17 cellular contexts compared by ENCODE assay signal in genomic region chr12:67911789-67912188, GRCh38.
DNase-seq lines count a peak whose midpoint lies in the region; FAIRE-seq and TF ChIP-seq lines count a peak whose summit lies in the region.
"Had no signal": no experiment of that assay in that cellular context is flagged by ENCODE, and none has a peak within 500 bp of the region (broad histone marks: within the 10 kb centered on the region; RNA-seq: fewer than 3 reads in every experiment).

No MANE protein-coding gene starts in this region.

- peak; percentile 34 for DNase-seq in activated CD4-positive, alpha-beta T cell treated with anti-CD3 and anti-CD28 coated beads, Interleukin-2, amount 10 ng/mL, durations not matched to agents 24 days and 14 days
- no peak for DNase-seq in activated CD4-positive, alpha-beta T cell treated with anti-CD3 and anti-CD28 coated beads, Interleukin-2, amount 50 U/mL, for 4 hours
- DNase-seq in fibroblast of lung (ENCODE audit: low read depth in 2 of 2) = no peak
- DNase-seq in keratinocyte (ENCODE audit: low read depth, low spot score) = no peak
- no peak for DNase-seq in activated naive CD4-positive, alpha-beta T cell treated with anti-CD3 and anti-CD28 coated beads for 36 hours
- DNase-seq in UCSD-AML1 (lab: John Stamatoyannopoulos, UW; ENCODE audit: unreplicated experiment) = no peak
- no peak for DNase-seq in CD4-positive, alpha-beta memory T cell
- DNase-seq: BE2C; Calu3; CD4-positive, alpha-beta T cell; HCEC 1CT; NCI-H1930; NCI-H2171; NCI-H69 had no signal

- peaks cover 3% of the 10 kb centered on the region for H3K9me3 Mint-ChIP-seq in activated CD4-positive, alpha-beta T cell treated with anti-CD3 and anti-CD28 coated beads, Interleukin-2, amount 10 ng/mL, durations not matched to agents 24 days and 14 days
- H3K9me3 Mint-ChIP-seq in activated naive CD4-positive, alpha-beta T cell treated with anti-CD3 and anti-CD28 coated beads for 36 hours = no peaks in the 10 kb centered on the region
- H3K9me3 Mint-ChIP-seq in CD4-positive, alpha-beta memory T cell = no peaks in the 10 kb centered on the region
- H3K9me3 Mint-ChIP-seq: CD4-positive, alpha-beta T cell had no signal

- H3K27ac ChIP-seq in fibroblast of lung (ENCODE audit: insufficient read depth, low read length) = peak overlapping the region; percentile 74
- peak overlapping the region; percentile 88 for H3K27ac ChIP-seq in keratinocyte (ENCODE audit: control insufficient read depth, insufficient read depth, low read length)
- H3K27ac ChIP-seq in CD4-positive, alpha-beta memory T cell (ENCODE audit: low read depth, low read length) = no peak overlapping the region
- H3K27ac ChIP-seq: 22Rv1 had no signal

- CTCF ChIA-PET in activated naive CD4-positive, alpha-beta T cell treated with anti-CD3 and anti-CD28 coated beads for 36 hours (lab: Charles Lee) = no interaction called here
- CTCF ChIA-PET in CD4-positive, alpha-beta memory T cell (lab: Charles Lee; ENCODE audit: partially characterized antibody) = no interaction called here

- no peak overlapping the region for H3K27ac Mint-ChIP-seq in activated CD4-positive, alpha-beta T cell treated with anti-CD3 and anti-CD28 coated beads, Interleukin-2, amount 10 ng/mL, durations not matched to agents 24 days and 14 days
- no peak overlapping the region for H3K27ac Mint-ChIP-seq in activated naive CD4-positive, alpha-beta T cell treated with anti-CD3 and anti-CD28 coated beads for 36 hours
- H3K27ac Mint-ChIP-seq in CD4-positive, alpha-beta memory T cell = no peak overlapping the region
- H3K27ac Mint-ChIP-seq: CD4-positive, alpha-beta T cell had no signal

- FAIRE-seq in keratinocyte (lab: Jason Lieb, UNC) = no peak
- FAIRE-seq: K562 had no signal

- TF ChIP-seq CTCF in fibroblast of lung (conservative IDR thresholded peaks at IDR 0.05 in 1 of 2, IDR thresholded peaks at IDR 0.05 in 1 of 2; ENCODE audit: low read depth in 1 of 2, low read length in 2 of 2) (no peak), keratinocyte (optimal IDR thresholded peaks at IDR 0.05 in 1 of 3, IDR thresholded peaks at IDR 0.05 in 1 of 3, conservative IDR thresholded peaks at IDR 0.05 in 1 of 3; ENCODE audit: extremely low read depth in 1 of 3, insufficient read depth in 2 of 3, low read length in 3 of 3) (no peak)

- H2AFZ ChIP-seq in fibroblast of lung (ENCODE audit: low read length) = no peak overlapping the region
- H2AFZ ChIP-seq in keratinocyte (ENCODE audit: control insufficient read depth, low read length) = no peak overlapping the region

- POLR2A ChIA-PET in CD4-positive, alpha-beta memory T cell (lab: Charles Lee; ENCODE audit: partially characterized antibody) = no interaction called here

- H3K4me1 Mint-ChIP-seq in activated CD4-positive, alpha-beta T cell treated with anti-CD3 and anti-CD28 coated beads, Interleukin-2, amount 10 ng/mL, durations not matched to agents 24 days and 14 days = no peaks in the 10 kb centered on the region
- H3K4me1 Mint-ChIP-seq in activated naive CD4-positive, alpha-beta T cell treated with anti-CD3 and anti-CD28 coated beads for 36 hours (ENCODE audit: low read depth) = no peaks in the 10 kb centered on the region
- H3K4me1 Mint-ChIP-seq in CD4-positive, alpha-beta memory T cell = no peaks in the 10 kb centered on the region

- peaks cover 15% of the 10 kb centered on the region for H3K27me3 Mint-ChIP-seq in activated CD4-positive, alpha-beta T cell treated with anti-CD3 and anti-CD28 coated beads, Interleukin-2, amount 10 ng/mL, durations not matched to agents 24 days and 14 days
- no peaks in the 10 kb centered on the region for H3K27me3 Mint-ChIP-seq in activated naive CD4-positive, alpha-beta T cell treated with anti-CD3 and anti-CD28 coated beads for 36 hours (ENCODE audit: low read depth)
- H3K27me3 Mint-ChIP-seq in CD4-positive, alpha-beta memory T cell = peaks cover 0 to 14% of the 10 kb centered on the region in 2 donors
- H3K27me3 Mint-ChIP-seq: CD4-positive, alpha-beta T cell had no signal

- H3K9ac ChIP-seq in fibroblast of lung (ENCODE audit: insufficient read depth, low read length) (no peak overlapping the region), keratinocyte (ENCODE audit: control insufficient read depth, extremely low read depth, insufficient read depth, low read length) (no peak overlapping the region), skeletal muscle satellite cell (ENCODE audit: low read depth, low read length) (peak overlapping the region; percentile 68)

- no peaks in the 10 kb centered on the region for H3K36me3 Mint-ChIP-seq in activated CD4-positive, alpha-beta T cell treated with anti-CD3 and anti-CD28 coated beads, Interleukin-2, amount 10 ng/mL, durations not matched to agents 24 days and 14 days (ENCODE audit: low read depth)
- no peaks in the 10 kb centered on the region for H3K36me3 Mint-ChIP-seq in activated naive CD4-positive, alpha-beta T cell treated with anti-CD3 and anti-CD28 coated beads for 36 hours (ENCODE audit: low read depth)
- no peaks in the 10 kb centered on the region for H3K36me3 Mint-ChIP-seq in CD4-positive, alpha-beta memory T cell

- H3K4me2 ChIP-seq in fibroblast of lung (ENCODE audit: extremely low read depth, insufficient read depth, low read length) (no peak overlapping the region), keratinocyte (ENCODE audit: control insufficient read depth, extremely low read depth, insufficient read depth, low read depth, low read length) (no peak overlapping the region), skeletal muscle satellite cell (ENCODE audit: low read length) (peak overlapping the region; percentile 59)

- H3K9me3 ChIP-seq in fibroblast of lung (ENCODE audit: control insufficient read depth, insufficient read depth, low read depth, low read length) (no peaks in the 10 kb centered on the region), keratinocyte (ENCODE audit: control insufficient read depth, low read depth, low read length) (no peaks in the 10 kb centered on the region), skeletal muscle satellite cell (replicated peaks; ENCODE audit: low read length) (no peaks in the 10 kb centered on the region)
- H3K9me3 ChIP-seq in CD4-positive, alpha-beta memory T cell (ENCODE audit: control insufficient read depth in 1 of 2, low read length in 2 of 2) = no peaks in the 10 kb centered on the region
- H3K9me3 ChIP-seq: BE2C had no signal

- no peaks in the 10 kb centered on the region for H3K9me1 ChIP-seq in keratinocyte (ENCODE audit: control insufficient read depth, extremely low read depth, insufficient read depth, low read length)

- H3K27me3 ChIP-seq in fibroblast of lung (ENCODE audit: control insufficient read depth, insufficient read depth, low read length) (no peaks in the 10 kb centered on the region), keratinocyte (ENCODE audit: control insufficient read depth, extremely low read depth, insufficient read depth, low read length) (no peaks in the 10 kb centered on the region), skeletal muscle satellite cell (ENCODE audit: control insufficient read depth, insufficient read depth, low read length) (no peaks in the 10 kb centered on the region)
- H3K27me3 ChIP-seq in CD4-positive, alpha-beta memory T cell (ENCODE audit: insufficient read depth, low read length) = no peaks in the 10 kb centered on the region
- H3K27me3 ChIP-seq: BE2C had no signal

- dilution Hi-C loops in keratinocyte (cut with MboI; ENCODE audit: extremely low pct_ligation_motif_present, low sequenced_read_pairs) = no loop called here

- H3K4me1 ChIP-seq in fibroblast of lung (ENCODE audit: control insufficient read depth, extremely low read depth, insufficient read depth, low read length) = peaks cover 8% of the 10 kb centered on the region
- H3K4me1 ChIP-seq in keratinocyte (ENCODE audit: control insufficient read depth, extremely low read depth, insufficient read depth, low read length) = peaks cover 38% of the 10 kb centered on the region
- H3K4me1 ChIP-seq in skeletal muscle satellite cell (ENCODE audit: control insufficient read depth, insufficient read depth, low read length) = peaks cover 30% of the 10 kb centered on the region
- no peaks in the 10 kb centered on the region for H3K4me1 ChIP-seq in CD4-positive, alpha-beta memory T cell (ENCODE audit: insufficient read depth, low read length)
- H3K4me1 ChIP-seq: BE2C had no signal

- H3K79me2 ChIP-seq in fibroblast of lung (ENCODE audit: control insufficient read depth, insufficient read depth, low read length) = no peaks in the 10 kb centered on the region
- peaks cover 4% of the 10 kb centered on the region for H3K79me2 ChIP-seq in keratinocyte (ENCODE audit: control insufficient read depth, insufficient read depth, low read length)

- no peaks in the 10 kb centered on the region for H3K36me3 ChIP-seq in fibroblast of lung (ENCODE audit: control insufficient read depth, insufficient read depth, low read length)
- no peaks in the 10 kb centered on the region for H3K36me3 ChIP-seq in keratinocyte (ENCODE audit: control insufficient read depth in 2 of 2, extremely low read depth in 1 of 2, insufficient read depth in 2 of 2, low read length in 2 of 2)
- H3K36me3 ChIP-seq in skeletal muscle satellite cell (ENCODE audit: insufficient read depth, low read length) = no peaks in the 10 kb centered on the region
- no peaks in the 10 kb centered on the region for H3K36me3 ChIP-seq in CD4-positive, alpha-beta memory T cell (ENCODE audit: insufficient read depth, low read length)
- H3K36me3 ChIP-seq: BE2C had no signal

- intact Hi-C loops in activated CD4-positive, alpha-beta T cell treated with anti-CD3 and anti-CD28 coated beads, Interleukin-2, amount 10 ng/mL, durations not matched to agents 24 days and 14 days (cut with micrococcal nuclease) = no loop called here
- intact Hi-C loops in activated naive CD4-positive, alpha-beta T cell treated with anti-CD3 and anti-CD28 coated beads for 36 hours (cut with micrococcal nuclease) = no loop called here
- intact Hi-C loops in CD4-positive, alpha-beta memory T cell (cut with micrococcal nuclease) = no loop called here

- H4K20me1 ChIP-seq in fibroblast of lung (ENCODE audit: control insufficient read depth, extremely low read depth, insufficient read depth, low read length) = no peaks in the 10 kb centered on the region
- no peaks in the 10 kb centered on the region for H4K20me1 ChIP-seq in keratinocyte (ENCODE audit: control insufficient read depth, extremely low read depth, insufficient read depth, low read length)

- H3K4me3 ChIP-seq in fibroblast of lung (replicated peaks in 1 of 4; ENCODE audit: control extremely low read depth in 1 of 4, insufficient read depth in 1 of 4, low read depth in 3 of 4, low read length in 4 of 4) (no peak overlapping the region), keratinocyte (ENCODE audit: control insufficient read depth in 2 of 3, extremely low read depth in 1 of 3, insufficient read depth in 2 of 3, low read depth in 1 of 3, low read length in 3 of 3) (no peak overlapping the region), skeletal muscle satellite cell (ENCODE audit: low read length) (no peak overlapping the region)
- H3K4me3 ChIP-seq in CD4-positive, alpha-beta memory T cell (ENCODE audit: low read length in 2 of 2) = no peak overlapping the region
- H3K4me3 ChIP-seq: K562 had no signal

- H3K4me3 Mint-ChIP-seq in activated CD4-positive, alpha-beta T cell treated with anti-CD3 and anti-CD28 coated beads, Interleukin-2, amount 10 ng/mL, durations not matched to agents 24 days and 14 days = no peak overlapping the region
- no peak overlapping the region for H3K4me3 Mint-ChIP-seq in activated naive CD4-positive, alpha-beta T cell treated with anti-CD3 and anti-CD28 coated beads for 36 hours
- H3K4me3 Mint-ChIP-seq in CD4-positive, alpha-beta memory T cell = no peak overlapping the region
- H3K4me3 Mint-ChIP-seq: CD4-positive, alpha-beta T cell had no signal
